ENCODE assay signal across 8 cellular contexts in genomic region chr5:130897537-130898195, GRCh38.
DNase-seq lines count a peak whose midpoint lies in the region; ATAC-seq and TF ChIP-seq lines count a peak whose summit lies in the region.
"Not testable (repeated sequence)": the region's sequence is repeated elsewhere in the genome, so short reads cannot be mapped to it uniquely, and the experiment has no call there.

No MANE protein-coding gene starts in this region.

- peak overlapping the region; percentile 61 for H3K9ac ChIP-seq in HCT116 (ENCODE audit: low read length)
- peak overlapping the region; percentile 56 for H3K9ac ChIP-seq in NT2/D1 (ENCODE audit: insufficient read length, low read depth)
- peak overlapping the region; percentile 73 for H3K9ac ChIP-seq in iPS-15b (ENCODE audit: low read depth, low read length)

- peak overlapping the region; percentile 70 for H3K27ac ChIP-seq in HCT116 (ENCODE audit: low read depth, low read length)
- not testable (repeated sequence) for H3K27ac ChIP-seq in WERI-Rb-1

- H3K27me3 Mint-ChIP-seq in progenitor cell of endocrine pancreas = peaks cover 16% of the 10 kb centered on the region

- H3K9me3 Mint-ChIP-seq in progenitor cell of endocrine pancreas (ENCODE audit: low read depth) = peaks cover 33% of the 10 kb centered on the region

- TF ChIP-seq CTCF in BE2C (IDR thresholded peaks at IDR 0.05; ENCODE audit: low read depth, low read length); HCT116 (IDR thresholded peaks at IDR 0.05 in 2 of 3, conservative IDR thresholded peaks at IDR 0.05 in 1 of 3; ENCODE audit: borderline replicate concordance in 1 of 3, insufficient read depth in 1 of 3, low read depth in 2 of 3, low read length in 2 of 3); WERI-Rb-1 (IDR thresholded peaks at IDR 0.05; ENCODE audit: low read depth, low read length); progenitor cell of endocrine pancreas (IDR thresholded peaks at IDR 0.05; ENCODE audit: unreplicated experiment): not testable (repeated sequence)

- CTCF ChIA-PET in HCT116 (lab: Charles Lee) = interaction anchor here (1.0 kb wide), 2 partner anchors 26 to 998 kb away, joined by 4 to 6 read pairs; no protein-coding TSS in a partner anchor

- H3K4me3 Mint-ChIP-seq in progenitor cell of endocrine pancreas (ENCODE audit: low read depth) = peak overlapping the region; percentile 71

- POLR2A ChIA-PET in HCT116 (lab: Charles Lee) = interaction anchor here (0.6 kb wide), 1 partner anchor 365 kb away, joined by 3 read pairs; no protein-coding TSS in a partner anchor

- ATAC-seq in HCT116 = peak; percentile 95

- peak overlapping the region; percentile 57 for H3K4me3 ChIP-seq in BE2C (ENCODE audit: low read depth, low read length)
- H3K4me3 ChIP-seq in HCT116 (replicated peaks in 1 of 2; ENCODE audit: low read depth in 1 of 2, low read length in 2 of 2) = peak overlapping the region; percentile 56 to 62
- H3K4me3 ChIP-seq in NT2/D1 (ENCODE audit: insufficient read length, low read depth) = peak overlapping the region; percentile 45
- peak overlapping the region; percentile 19; the same call in 1 of the 2 replicates for H3K4me3 ChIP-seq in WERI-Rb-1 (ENCODE audit: low read depth, low read length)
- H3K4me3 ChIP-seq in iPS-15b (ENCODE audit: low read depth, low read length) = peak overlapping the region; percentile 61

- not testable (repeated sequence) for BruUV-seq in HCT116 (replicated peaks; lab: Mats Ljungman, UMichigan)

- not testable (repeated sequence) for H3K79me2 ChIP-seq in HCT116 (ENCODE audit: insufficient read depth, low read length)

- H3K36me3 ChIP-seq in BE2C; HCT116 (ENCODE audit: control insufficient read depth in 1 of 2, insufficient read depth in 2 of 2, low read length in 2 of 2); NT2/D1 (ENCODE audit: insufficient read depth, insufficient read length, low read length); WERI-Rb-1; iPS-15b (ENCODE audit: control insufficient read depth, insufficient read depth, low read length): not testable (repeated sequence)

- peak overlapping the region; percentile 84 for H2AFZ ChIP-seq in HCT116 (ENCODE audit: low read depth, low read length, poor library complexity, severe bottlenecking)

- not testable (repeated sequence) for H3K9me2 ChIP-seq in HCT116 (ENCODE audit: insufficient read depth)

- not testable (repeated sequence) for H3K36me3 Mint-ChIP-seq in progenitor cell of endocrine pancreas (ENCODE audit: insufficient read depth)

- peak overlapping the region; percentile 93 for H3K27ac Mint-ChIP-seq in progenitor cell of endocrine pancreas

- H3K4me1 ChIP-seq in BE2C; HCT116 (ENCODE audit: control insufficient read depth in 1 of 2, insufficient read depth in 2 of 2, low read length in 2 of 2); NT2/D1 (ENCODE audit: insufficient read depth, insufficient read length); iPS-15b (ENCODE audit: control insufficient read depth, insufficient read depth, low read length): not testable (repeated sequence)

- TF ChIP-seq RAD21 in HCT116 (IDR thresholded peaks at IDR 0.05; ENCODE audit: low read depth) = not testable (repeated sequence)

- H3K4me1 Mint-ChIP-seq in progenitor cell of endocrine pancreas (ENCODE audit: low read depth) = not testable (repeated sequence)

- H3K9me3 ChIP-seq in BE2C; HCT116 (ENCODE audit: control insufficient read depth in 1 of 2, insufficient read depth in 1 of 2, low read depth in 1 of 2, low read length in 2 of 2); NT2/D1 (ENCODE audit: insufficient read depth, low read length); WERI-Rb-1 (ENCODE audit: severe bottlenecking); iPS-15b (ENCODE audit: control insufficient read depth, insufficient read depth, low read length): not testable (repeated sequence)

- DNase-seq in BE2C (peak; percentile 34), HCT116 (ENCODE audit: low read depth, low spot score) (peak; percentile 51), NCI-H1436 treated with DMSO at 0.1 percent for 48 hours (lab: John Stamatoyannopoulos, UW) (peak; percentile 12), NCI-H2227 (lab: John Stamatoyannopoulos, UW; ENCODE audit: unreplicated experiment) (peak; percentile 62), NT2/D1 (ENCODE audit: low read depth, low spot score) (peak; percentile 25), WERI-Rb-1 (peak; percentile 16)
- not testable (repeated sequence) for DNase-seq in progenitor cell of endocrine pancreas (ENCODE audit: low spot score, unreplicated experiment)

- H3K27me3 ChIP-seq in BE2C; HCT116 (ENCODE audit: insufficient read depth, low read length); NT2/D1 (ENCODE audit: insufficient read depth, insufficient read length); WERI-Rb-1 (ENCODE audit: insufficient read depth, low read depth, severe bottlenecking); iPS-15b (ENCODE audit: control insufficient read depth, insufficient read depth, low read length): not testable (repeated sequence)

- TF ChIP-seq POLR2A in HCT116 (IDR thresholded peaks at IDR 0.05; ENCODE audit: borderline replicate concordance, extremely low read depth, insufficient read depth, insufficient read length) = not testable (repeated sequence)

- RAD21 ChIA-PET in HCT116 (lab: Charles Lee; ENCODE audit: low non-redundant PET in 1 of 2, low total read pairs in 2 of 2, uncharacterized antibody in 2 of 2, unreplicated experiment in 2 of 2) = not testable (repeated sequence)

- intact Hi-C loops in HCT116 (cut with micrococcal nuclease) = not testable (repeated sequence)

- H3K4me2 ChIP-seq in HCT116 (ENCODE audit: low read length) = peak overlapping the region; percentile 70

- not testable (repeated sequence) for H4K20me1 ChIP-seq in HCT116 (ENCODE audit: insufficient read depth)

TF ChIP-seq in HCT116, 20 proteins besides CTCF, POLR2A, EP300 and RAD21:
- peak; percentile 73 for TF ChIP-seq TCF7L2 (IDR thresholded peaks at IDR 0.05; ENCODE audit: borderline replicate concordance, extremely low read depth, insufficient read depth, insufficient read length)
- TF ChIP-seq CBX3 (IDR thresholded peaks at IDR 0.05; ENCODE audit: low read depth) = peak; percentile 30; the same call in 1 of the 2 replicates
- TF ChIP-seq MAX (IDR thresholded peaks at IDR 0.05) = peak; percentile 44
- TF ChIP-seq YY1 (IDR thresholded peaks at IDR 0.05; ENCODE audit: extremely low read depth, insufficient replicate concordance, low read depth, low read length) = peak; percentile 64
- peak; percentile 7; the same call in 1 of the 2 replicates for TF ChIP-seq SP1 (IDR thresholded peaks at IDR 0.05; ENCODE audit: low read depth)
- peak; percentile 74 for TF ChIP-seq EGR1 (IDR thresholded peaks at IDR 0.05; ENCODE audit: low read depth)
